Comparison of ENCODE assay signal across 8 cellular contexts in genomic region chrX:108384783-108385182, GRCh38. TPM values are rescaled to one million over a fixed set of nuclear protein-coding genes. Genes with fewer than 3 reads are reported as not detected.
"Had no signal": no experiment of that assay in that cellular context is flagged by ENCODE, and none has a peak within 500 bp of the region (broad histone marks: within the 10 kb centered on the region; RNA-seq: fewer than 3 reads in every experiment).

No MANE protein-coding gene starts in this region.

- H3K4me1 Mint-ChIP-seq: IgD-negative memory B cell had no signal

- H3K4me3 Mint-ChIP-seq: GM23338, H9, HFFc6, IgD-negative memory B cell had no signal

- H3K27ac ChIP-seq: HL-60 had no signal

- H3K4me3 ChIP-seq: GM23338 had no signal

- H3K27ac Mint-ChIP-seq: GM23338, H9, HFFc6, IgD-negative memory B cell had no signal

- ATAC-seq: GM23338, HepG2 had no signal

- DNase-seq: H9, HCEC 1CT, HFFc6, KBM-7 had no signal

- H3K9me3 Mint-ChIP-seq: HFFc6 had no signal

RNA-seq across cellular contexts. Expression of gene COL4A6, which starts 53.4 kb away (rescaled TPM):
- polyA plus RNA-seq: IgD-negative memory B cell had no signal

RNA-seq across cellular contexts. Expression of gene COL4A5, which starts 54.9 kb away (rescaled TPM):
- polyA plus RNA-seq: IgD-negative memory B cell had no signal
